In genomic region chr2:54435325-54435724, GRCh38 we compare ENCODE assay signal across 25 cellular contexts.
"Had no signal": no experiment of that assay in that cellular context is flagged by ENCODE, and none has a peak within 500 bp of the region (broad histone marks: within the 10 kb centered on the region; RNA-seq: fewer than 3 reads in every experiment).

No MANE protein-coding gene starts in this region.

- H3K9me3 Mint-ChIP-seq: activated T-cell treated with anti-CD3 and anti-CD28 coated beads, Interleukin-2, amount 50 U/mL, for 72 hours; nephron progenitor cell; stimulated activated effector memory CD8-positive, alpha-beta T cell treated with anti-CD3 and anti-CD28 coated beads, Interleukin-12 subunit alpha, Interleukin-12 subunit beta, amount 100 ng/mL, for 72 hours; stimulated activated naive CD8-positive, alpha-beta T cell treated with anti-CD3 and anti-CD28 coated beads, Interleukin-15, Interleukin-2, amounts not matched to agents 100 ng/mL and 50 ng/mL, for 24 hours had no signal

- H3K27me3 Mint-ChIP-seq: activated naive CD8-positive, alpha-beta T cell; stimulated activated naive CD8-positive, alpha-beta T cell treated with anti-CD3 and anti-CD28 coated beads, Interleukin-15, Interleukin-2, amounts not matched to agents 100 ng/mL and 50 ng/mL, for 24 hours had no signal

- DNase-seq: activated CD4-positive, alpha-beta T cell treated with anti-CD3 and anti-CD28 coated beads for 4 hours; activated CD4-positive, alpha-beta T cell treated with anti-CD3 and anti-CD28 coated beads, Interleukin-2, amount 50 U/mL, for 4 hours; activated naive CD4-positive, alpha-beta T cell treated with Interleukin-2 at 50 U/mL for 16 hours; activated T-cell treated with anti-CD3 and anti-CD28 coated beads for 4 hours; activated T-cell treated with anti-CD3 and anti-CD28 coated beads, Interleukin-2, amount 50 U/mL, for 72 hours; anterior cingulate cortex; cerebellar nuclear complex; dorsolateral prefrontal cortex; effector memory CD4-positive, alpha-beta T cell; erythroblast; head of caudate nucleus; mesenchymal stem cell; nephron progenitor cell; sigmoid colon; small intestine; stimulated activated CD4-positive, alpha-beta T cell treated with anti-CD3 and anti-CD28 coated beads, Interleukin-4, amount 100 ng/mL, for 24 hours; substantia nigra had no signal

- H3K4me3 Mint-ChIP-seq: activated naive CD8-positive, alpha-beta T cell; activated T-cell treated with anti-CD3 and anti-CD28 coated beads, Interleukin-2, amount 50 U/mL, for 72 hours; nephron progenitor cell; stimulated activated effector memory CD8-positive, alpha-beta T cell treated with anti-CD3 and anti-CD28 coated beads, Interleukin-12 subunit alpha, Interleukin-12 subunit beta, amount 100 ng/mL, for 72 hours; stimulated activated naive CD8-positive, alpha-beta T cell treated with anti-CD3 and anti-CD28 coated beads, Interleukin-15, Interleukin-2, amounts not matched to agents 100 ng/mL and 50 ng/mL, for 24 hours; type B pancreatic cell had no signal

- H3K9me3 ChIP-seq: neutrophil, sigmoid colon had no signal

- H3K36me3 ChIP-seq: neutrophil, sigmoid colon had no signal

- H3K27ac ChIP-seq: neutrophil, VCaP had no signal

- H3K36me3 Mint-ChIP-seq: activated naive CD8-positive, alpha-beta T cell; stimulated activated effector memory CD8-positive, alpha-beta T cell treated with anti-CD3 and anti-CD28 coated beads, Interleukin-12 subunit alpha, Interleukin-12 subunit beta, amount 100 ng/mL, for 72 hours; type B pancreatic cell had no signal

- H3K27ac Mint-ChIP-seq: activated naive CD8-positive, alpha-beta T cell; activated T-cell treated with anti-CD3 and anti-CD28 coated beads, Interleukin-2, amount 50 U/mL, for 72 hours; nephron progenitor cell; progenitor cell of endocrine pancreas; stimulated activated effector memory CD8-positive, alpha-beta T cell treated with anti-CD3 and anti-CD28 coated beads, Interleukin-12 subunit alpha, Interleukin-12 subunit beta, amount 100 ng/mL, for 72 hours; stimulated activated naive CD8-positive, alpha-beta T cell treated with anti-CD3 and anti-CD28 coated beads, Interleukin-15, Interleukin-2, amounts not matched to agents 100 ng/mL and 50 ng/mL, for 24 hours had no signal

- ATAC-seq: activated T-cell treated with anti-CD3 and anti-CD28 coated beads, Interleukin-2, amount 50 U/mL, for 72 hours; stimulated activated effector memory CD8-positive, alpha-beta T cell treated with anti-CD3 and anti-CD28 coated beads, Interleukin-12 subunit alpha, Interleukin-12 subunit beta, amount 100 ng/mL, for 72 hours had no signal

- H3K27me3 ChIP-seq: dorsolateral prefrontal cortex, sigmoid colon had no signal

- H3K4me3 ChIP-seq: coronary artery, dorsolateral prefrontal cortex, sigmoid colon had no signal
